Comparison of ENCODE assay signal across 18 cellular contexts in the genomic region with DNA sequence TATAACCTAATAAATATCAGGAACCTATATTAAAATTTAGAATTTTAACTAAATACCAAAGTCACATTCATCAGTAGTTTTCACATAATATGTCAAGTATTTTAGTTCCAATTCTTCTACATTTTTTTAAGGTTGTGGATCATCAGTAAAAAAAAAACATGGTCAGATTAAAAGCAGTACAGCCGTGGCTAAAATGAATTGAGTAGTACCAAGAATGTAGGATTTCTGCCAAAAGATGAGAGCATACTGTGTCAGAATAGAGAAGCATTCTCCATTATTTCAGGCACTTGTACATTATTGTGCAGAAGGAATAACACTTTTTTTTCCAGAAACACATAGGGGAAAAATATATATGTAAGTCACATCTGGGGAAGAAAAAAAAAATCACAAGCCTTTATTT.
"Had no signal": no experiment of that assay in that cellular context is flagged by ENCODE, and none has a peak within 500 bp of the region (broad histone marks: within the 10 kb centered on the region; RNA-seq: fewer than 3 reads in every experiment).

No MANE protein-coding gene starts in this region.

- H3K4me1 ChIP-seq: heart left ventricle, transverse colon had no signal

- H3K27ac Mint-ChIP-seq: endodermal cell; naive thymus-derived CD8-positive, alpha-beta T cell; stimulated activated naive B cell treated with anti-CD40 and anti-IgM and Interleukin-4, amounts not matched to agents 10 μg/mL and 1 μg/mL and 100 μg/mL, for 72 hours; stimulated activated naive CD8-positive, alpha-beta T cell treated with anti-CD3 and anti-CD28 coated beads, Interleukin-15, amount 100 ng/mL, for 72 hours had no signal

- ATAC-seq: heart left ventricle; left colon; mucosa of descending colon; naive thymus-derived CD8-positive, alpha-beta T cell; sciatic nerve; stimulated activated naive B cell treated with anti-CD40 and anti-IgM and Interleukin-4, amounts not matched to agents 10 μg/mL and 1 μg/mL and 100 μg/mL, for 72 hours; stimulated activated naive CD8-positive, alpha-beta T cell treated with anti-CD3 and anti-CD28 coated beads, Interleukin-15, amount 100 ng/mL, for 72 hours had no signal

- H3K36me3 Mint-ChIP-seq: naive thymus-derived CD8-positive, alpha-beta T cell; stimulated activated naive B cell treated with anti-CD40 and anti-IgM and Interleukin-4, amounts not matched to agents 10 μg/mL and 1 μg/mL and 100 μg/mL, for 72 hours had no signal

- DNase-seq: effector CD4-positive, alpha-beta T cell; endodermal cell; erythroblast; heart left ventricle; hippocampal formation; left colon; mucosa of descending colon; naive thymus-derived CD8-positive, alpha-beta T cell; stimulated activated CD4-positive, alpha-beta T cell treated with anti-CD3 and anti-CD28 coated beads, Interleukin-2, amount 100 ng/mL, for 24 hours; stimulated activated CD4-positive, alpha-beta T cell treated with anti-CD3 and anti-CD28 coated beads, Interleukin-4, amount 100 ng/mL, for 4 hours; stimulated activated naive B cell treated with anti-CD40 and anti-IgM and Interleukin-4, amounts not matched to agents 10 μg/mL and 1 μg/mL and 100 μg/mL, for 72 hours; stimulated activated naive CD8-positive, alpha-beta T cell treated with anti-CD3 and anti-CD28 coated beads, Interleukin-15, amount 100 ng/mL, for 72 hours; transverse colon had no signal

- H3K27ac ChIP-seq: coronary artery, heart left ventricle, skin epidermis, thoracic aorta, transverse colon had no signal

- H3K4me1 Mint-ChIP-seq: endodermal cell; naive thymus-derived CD8-positive, alpha-beta T cell; neural crest cell; stimulated activated naive B cell treated with anti-CD40 and anti-IgM and Interleukin-4, amounts not matched to agents 10 μg/mL and 1 μg/mL and 100 μg/mL, for 72 hours; stimulated activated naive CD8-positive, alpha-beta T cell treated with anti-CD3 and anti-CD28 coated beads, Interleukin-15, amount 100 ng/mL, for 72 hours had no signal

- H3K9me3 ChIP-seq: heart left ventricle, mucosa of descending colon, thoracic aorta, transverse colon had no signal

- H3K4me3 ChIP-seq: coronary artery, heart left ventricle, mucosa of descending colon, skin epidermis, thoracic aorta, transverse colon had no signal

- H3K9me3 Mint-ChIP-seq: endodermal cell, neural crest cell had no signal

- H3K36me3 ChIP-seq: heart left ventricle, thoracic aorta, transverse colon had no signal

- H3K27me3 Mint-ChIP-seq: naive thymus-derived CD8-positive, alpha-beta T cell; stimulated activated naive B cell treated with anti-CD40 and anti-IgM and Interleukin-4, amounts not matched to agents 10 μg/mL and 1 μg/mL and 100 μg/mL, for 72 hours; stimulated activated naive CD8-positive, alpha-beta T cell treated with anti-CD3 and anti-CD28 coated beads, Interleukin-15, amount 100 ng/mL, for 72 hours had no signal

- H3K27me3 ChIP-seq: heart left ventricle, transverse colon had no signal

- H3K4me3 Mint-ChIP-seq: endodermal cell; naive thymus-derived CD8-positive, alpha-beta T cell; neural crest cell; stimulated activated naive B cell treated with anti-CD40 and anti-IgM and Interleukin-4, amounts not matched to agents 10 μg/mL and 1 μg/mL and 100 μg/mL, for 72 hours; stimulated activated naive CD8-positive, alpha-beta T cell treated with anti-CD3 and anti-CD28 coated beads, Interleukin-15, amount 100 ng/mL, for 72 hours had no signal
